Comparison of ENCODE assay signal across 23 cellular contexts in genomic region chr3:40035177-40035576, GRCh38.
"Had no signal": no experiment of that assay in that cellular context is flagged by ENCODE, and none has a peak within 500 bp of the region (broad histone marks: within the 10 kb centered on the region; RNA-seq: fewer than 3 reads in every experiment).

No MANE protein-coding gene starts in this region.

- ATAC-seq: activated naive CD8-positive, alpha-beta T cell treated with anti-CD3 and anti-CD28 coated beads, Interleukin-2, amount 50 U/mL, for 24 hours; gastroesophageal sphincter; heart left ventricle; left cardiac atrium; natural killer cell; stimulated activated naive CD8-positive, alpha-beta T cell treated with anti-CD3 and anti-CD28 coated beads, Interleukin-15, Interleukin-2, amounts not matched to agents 100 U/mL and 50 U/mL, for 24 hours had no signal

- H3K4me3 ChIP-seq: gastroesophageal sphincter, heart left ventricle, prostate gland, thyroid gland had no signal

- DNase-seq: activated CD4-positive, alpha-beta memory T cell treated with anti-CD3 and anti-CD28 coated beads, Interleukin-2, amount 10 ng/mL, durations not matched to agents 7 days and 5 days; activated CD4-positive, alpha-beta T cell treated with anti-CD3 and anti-CD28 coated beads for 48 hours; activated CD4-positive, CD25-positive, alpha-beta regulatory T cell; activated effector memory CD4-positive, alpha-beta T cell treated with Interleukin-2 at 50 U/mL for 16 hours; activated naive CD4-positive, alpha-beta T cell treated with anti-CD3 and anti-CD28 coated beads, Interleukin-2, amount 50 U/mL, for 16 hours; activated naive CD8-positive, alpha-beta T cell treated with anti-CD3 and anti-CD28 coated beads, Interleukin-2, amount 50 U/mL, for 24 hours; activated T-cell treated with anti-CD3 and anti-CD28 coated beads, Interleukin-2, amount 50 U/mL, for 72 hours; anterior cingulate cortex; brain microvascular endothelial cell; caudate nucleus; effector CD4-positive, alpha-beta T cell; heart left ventricle; islet precursor cell; left cardiac atrium; midbrain; natural killer cell; stimulated activated CD4-positive, alpha-beta T cell treated with anti-CD3 and anti-CD28 coated beads, Interleukin-4, amount 100 ng/mL, for 24 hours; stimulated activated naive CD8-positive, alpha-beta T cell treated with anti-CD3 and anti-CD28 coated beads, Interleukin-15, Interleukin-2, amounts not matched to agents 100 U/mL and 50 U/mL, for 24 hours; substantia nigra; T-helper 9 cell; thyroid gland had no signal
